Comparison of ENCODE assay signal across 8 cellular contexts in the genomic region with DNA sequence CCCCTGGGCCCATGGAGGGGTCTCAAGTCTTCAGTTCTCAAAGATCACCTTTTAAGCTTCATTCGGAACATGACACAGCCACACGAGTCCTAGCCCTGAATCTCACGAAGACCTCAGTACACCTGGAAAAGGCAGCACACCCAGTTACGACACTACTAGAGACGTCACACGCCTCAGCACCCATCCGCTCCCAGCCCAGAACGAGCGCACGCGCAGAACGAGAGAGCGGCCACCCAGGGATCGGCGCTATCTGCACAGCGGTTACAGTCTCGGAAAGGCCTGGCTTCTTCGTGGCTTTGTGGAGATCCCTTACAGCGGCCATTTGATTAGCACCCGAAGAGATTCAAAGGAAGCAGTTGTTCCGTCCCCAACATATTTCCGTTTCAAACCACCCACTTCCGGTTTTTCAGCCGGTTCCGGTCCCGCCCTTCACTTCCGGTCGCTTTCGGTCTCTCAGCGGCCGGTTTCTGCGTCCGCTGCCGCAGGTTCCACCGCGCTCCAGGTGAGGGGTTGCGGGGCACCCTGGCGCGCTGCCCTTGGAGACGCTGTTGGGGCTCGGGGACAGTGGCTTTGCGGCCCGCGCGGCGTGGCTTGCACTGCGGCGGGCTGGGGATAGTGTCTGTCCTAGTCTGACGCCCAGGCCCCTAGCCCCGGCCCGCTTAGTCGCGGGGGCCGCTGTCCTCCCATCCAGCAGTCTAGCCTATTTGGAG. TPM values are rescaled to one million over a fixed set of nuclear protein-coding genes. Genes with fewer than 3 reads are reported as not detected.
DNase-seq lines count a peak whose midpoint lies in the region; ATAC-seq, FAIRE-seq and TF ChIP-seq lines count a peak whose summit lies in the region.

A gene with protein sequence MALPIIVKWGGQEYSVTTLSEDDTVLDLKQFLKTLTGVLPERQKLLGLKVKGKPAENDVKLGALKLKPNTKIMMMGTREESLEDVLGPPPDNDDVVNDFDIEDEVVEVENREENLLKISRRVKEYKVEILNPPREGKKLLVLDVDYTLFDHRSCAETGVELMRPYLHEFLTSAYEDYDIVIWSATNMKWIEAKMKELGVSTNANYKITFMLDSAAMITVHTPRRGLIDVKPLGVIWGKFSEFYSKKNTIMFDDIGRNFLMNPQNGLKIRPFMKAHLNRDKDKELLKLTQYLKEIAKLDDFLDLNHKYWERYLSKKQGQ (plus strand): TSS at position 432 of the 710 bp plus-strand sequence. CDS start 5,626 bp downstream, outside the sequence.

- FAIRE-seq in GM18507 (lab: Jason Lieb, UNC), result peak; percentile 97

- peak within 1 kb of the TSS; percentile 70 for H3K4me3 ChIP-seq in right cardiac atrium (ENCODE audit: low read length)
- peak within 1 kb of the TSS; percentile 68 to 93 for H3K4me3 ChIP-seq in uterus

- peak within 1 kb of the TSS; percentile 78 for H3K27ac ChIP-seq in right cardiac atrium (ENCODE audit: low read length)
- peak within 1 kb of the TSS; percentile 86 to 87 for H3K27ac ChIP-seq in uterus

- peak; percentile 95 for ATAC-seq in HG02943 (IDR thresholded peaks at IDR 0.05; ENCODE audit: low read depth, unreplicated experiment)
- ATAC-seq in right cardiac atrium, result peak; percentile 95

- DNase-seq in GM18507 (ENCODE audit: extremely low spot score, insufficient read length, low read depth) (peak; percentile 84), NCI-H1930 (lab: John Stamatoyannopoulos, UW) (peak; percentile 65 to 66), anterior cingulate cortex (lab: John Stamatoyannopoulos, UW) (peak in 57 of 58 donors; percentile 48 to 93 (median 72)), right cardiac atrium (peak; percentile 81 to 91 (median 90)), putamen (ENCODE audit: low spot score) (peak; percentile 84), uterus (peak; percentile 76 to 78)

- intact Hi-C loops in T-helper 2 cell treated with Interferon-gamma antibody and Interleukin-4, amounts not matched to agents 100 ng/mL and 5 ng/mL, for 36 hours (cut with micrococcal nuclease), result loop anchor here (1.0 to 10.0 kb wide), 9 partner anchors 56 to 1721 kb away; partner anchors contain the start of genes PTTG1 and TTC1
- intact Hi-C loops in right cardiac atrium (cut with DNase I), result loop anchor here in 2 of 4 donors (5.0 to 10.0 kb wide), 3 partner anchors 56 to 108 kb away; partner anchors contain the start of gene RNF145 (in 1 of the 2)
- intact Hi-C loops in uterus (cut with DNase I; ENCODE audit: low total_unique reads), result loop anchor here (10.0 kb wide), 1 partner anchor 108 kb away; no protein-coding TSS in a partner anchor

- no peaks in the 10 kb centered on the region for H3K36me3 ChIP-seq in uterus

- no peaks in the 10 kb centered on the region for H3K27me3 ChIP-seq in right cardiac atrium (ENCODE audit: control insufficient read depth, insufficient read depth)
- no peaks in the 10 kb centered on the region for H3K27me3 ChIP-seq in uterus

- TF ChIP-seq CTCF in uterus (IDR thresholded peaks at IDR 0.05), result no peak

- TF ChIP-seq POLR2A in uterus (IDR thresholded peaks at IDR 0.05), result peak in 1 of 2 donors; percentile 50

- H3K9me3 ChIP-seq in right cardiac atrium (ENCODE audit: control insufficient read depth, low read length) (no peaks in the 10 kb centered on the region), uterus (no peaks in the 10 kb centered on the region)

- H3K4me1 ChIP-seq in right cardiac atrium (ENCODE audit: control insufficient read depth, insufficient read depth, low read length), result no peaks in the 10 kb centered on the region
- no peaks in the 10 kb centered on the region for H3K4me1 ChIP-seq in uterus

- under 1% methylated on average over 54 of the region's 54 CpGs for WGBS in right cardiac atrium

RNA-seq across cellular contexts. Expression of the gene that starts here (rescaled TPM):
- total RNA-seq in T-helper 2 cell treated with Interferon-gamma antibody and Interleukin-4, amounts not matched to agents 100 ng/mL and 5 ng/mL, for 36 hours, result 27.2 and 28.6 TPM in 2 replicates
- 10 to 100 TPM; 14.9 to 19.9 (median 17.1) TPM for total RNA-seq in right cardiac atrium
- 14.9 TPM for polyA plus RNA-seq in right cardiac atrium
- 10 to 100 TPM in 3 of 4 donors, 1 to 10 TPM in 1; 7.4 to 39.0 (median 21.6) TPM for total RNA-seq in uterus

Comparison
In these comparisons a context has a peak if more than half of its experiments do, and no peak if none do; other contexts are left out.
1. Peak in every context shown above with its lines: DNase-seq, ATAC-seq, H3K4me3 ChIP-seq and H3K27ac ChIP-seq.